ENCODE assay signal across 1 cellular context in the genomic region with DNA sequence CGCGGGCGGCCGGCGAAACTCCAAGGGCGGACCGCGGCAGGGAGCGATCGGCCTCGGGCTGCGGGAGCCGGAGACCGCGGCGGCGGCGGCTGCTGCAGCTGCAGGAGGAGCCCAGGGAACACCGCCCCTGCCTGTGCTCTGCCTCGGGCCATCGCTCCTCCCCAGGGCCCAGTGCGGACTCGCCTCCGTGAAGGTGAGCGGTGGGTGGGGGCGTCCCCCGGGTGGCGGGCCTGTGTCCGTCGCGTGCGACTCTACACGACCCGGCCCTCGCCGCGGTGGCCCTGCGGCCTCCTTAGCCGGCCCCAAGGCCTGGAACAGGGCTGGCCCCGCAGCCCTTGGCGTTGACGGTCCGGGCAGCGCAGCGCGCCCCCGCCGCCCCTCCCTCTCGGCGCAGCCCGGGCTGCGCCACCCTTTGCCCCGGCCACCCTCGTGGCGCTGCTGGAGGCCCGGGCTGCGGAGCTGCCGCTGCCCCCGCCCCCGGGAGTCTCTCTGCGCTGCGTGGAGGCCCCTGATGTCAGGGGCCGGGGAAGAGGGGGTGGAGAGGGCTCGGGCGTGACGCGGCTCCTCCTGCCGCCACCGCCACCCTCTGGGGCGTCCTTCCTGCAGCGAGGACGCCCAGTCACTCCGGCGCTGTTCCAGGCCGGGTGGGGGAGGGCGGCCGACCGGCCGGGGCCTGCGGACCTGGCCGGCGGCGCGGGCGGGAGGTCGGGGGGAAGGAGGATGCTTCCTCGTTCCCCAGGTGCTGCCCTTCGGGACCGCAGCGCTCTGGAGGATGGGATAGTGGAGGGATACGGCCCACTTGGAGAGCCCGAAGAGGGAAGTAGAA.
A peak's percentile ranks its signal among the peaks of the same experiment; 100 is the strongest.
TF ChIP-seq lines count a peak whose summit lies in the region.

No MANE protein-coding gene starts in this region.

TF ChIP-seq in HEK293, 187 proteins besides CTCF, POLR2A, EP300 and RAD21 (continued from another document):
- peak; percentile 56; the same call in 1 of the 2 replicates for TF ChIP-seq ZNF398 (tag by site-specific recombination; IDR thresholded peaks at IDR 0.05)
- no peak for TF ChIP-seq HOXC10 (CRISPR knock-in tag; IDR thresholded peaks at IDR 0.05)
- TF ChIP-seq ZNF341 (tag by site-specific recombination; IDR thresholded peaks at IDR 0.05; ENCODE audit: low read depth), result peak; percentile 61
- TF ChIP-seq ZNF510 (tag by site-specific recombination; IDR thresholded peaks at IDR 0.05; ENCODE audit: insufficient replicate concordance), result no peak
- 0 out of 2 replicates have a peak, but pooled peaks have one; percentile 19 for TF ChIP-seq KLF17 (tag by site-specific recombination; IDR thresholded peaks at IDR 0.05)
- 0 out of 2 replicates have a peak, but pooled peaks have one; percentile 19 for TF ChIP-seq ZNF423 (tag by site-specific recombination; IDR thresholded peaks at IDR 0.05)
- TF ChIP-seq, protein P1, sequence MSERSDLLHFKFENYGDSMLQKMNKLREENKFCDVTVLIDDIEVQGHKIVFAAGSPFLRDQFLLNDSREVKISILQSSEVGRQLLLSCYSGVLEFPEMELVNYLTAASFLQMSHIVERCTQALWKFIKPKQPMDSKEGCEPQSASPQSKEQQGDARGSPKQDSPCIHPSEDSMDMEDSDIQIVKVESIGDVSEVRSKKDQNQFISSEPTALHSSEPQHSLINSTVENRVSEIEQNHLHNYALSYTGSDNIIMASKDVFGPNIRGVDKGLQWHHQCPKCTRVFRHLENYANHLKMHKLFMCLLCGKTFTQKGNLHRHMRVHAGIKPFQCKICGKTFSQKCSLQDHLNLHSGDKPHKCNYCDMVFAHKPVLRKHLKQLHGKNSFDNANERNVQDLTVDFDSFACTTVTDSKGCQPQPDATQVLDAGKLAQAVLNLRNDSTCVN (tag by site-specific recombination; optimal IDR thresholded peaks at IDR 0.05), result peak; percentile 80
- peak; percentile 81 for TF ChIP-seq ZIC2 (tag by site-specific recombination; IDR thresholded peaks at IDR 0.05)
- TF ChIP-seq ZNF76 (tag by site-specific recombination; IDR thresholded peaks at IDR 0.05; ENCODE audit: borderline replicate concordance, low read depth), result peak; percentile 77; the same call in 1 of the 2 replicates
- peak; percentile 84 for TF ChIP-seq GLIS2 (tag by site-specific recombination; IDR thresholded peaks at IDR 0.05)
- TF ChIP-seq SP3 (tag by site-specific recombination; IDR thresholded peaks at IDR 0.05), result peak; percentile 35; the same call in 1 of the 2 replicates
- no peak for TF ChIP-seq ZNF214 (tag by site-specific recombination; IDR thresholded peaks at IDR 0.05; ENCODE audit: borderline replicate concordance)
- TF ChIP-seq KLF1 (tag by site-specific recombination; IDR thresholded peaks at IDR 0.05), result peak; percentile 34; the same call in 1 of the 2 replicates
- TF ChIP-seq ZNF571 (tag by site-specific recombination; IDR thresholded peaks at IDR 0.05), result no peak
- TF ChIP-seq KLF8 (tag by site-specific recombination; IDR thresholded peaks at IDR 0.05), result 0 out of 2 replicates have a peak, but pooled peaks have one; percentile 9
- TF ChIP-seq MEIS1 (CRISPR knock-in tag; IDR thresholded peaks at IDR 0.05; ENCODE audit: borderline replicate concordance), result 0 out of 2 replicates have a peak, but pooled peaks have one; percentile 13
- TF ChIP-seq ZNF785 (tag by site-specific recombination; IDR thresholded peaks at IDR 0.05), result 0 out of 2 replicates have a peak, but pooled peaks have one; percentile 9
- TF ChIP-seq SP2 (tag by site-specific recombination; IDR thresholded peaks at IDR 0.05), result peak; percentile 41; the same call in 1 of the 2 replicates
- no peak for TF ChIP-seq ZNF16 (tag by site-specific recombination; IDR thresholded peaks at IDR 0.05; ENCODE audit: low read depth)
- TF ChIP-seq ZNF776 (tag by site-specific recombination; IDR thresholded peaks at IDR 0.05; ENCODE audit: borderline replicate concordance), result 0 out of 2 replicates have a peak, but pooled peaks have one; percentile 46
